7 cellular contexts compared by ENCODE assay signal in genomic region chr3:115659253-115659652, GRCh38. TPM values are rescaled to one million over a fixed set of nuclear protein-coding genes. Genes with fewer than 3 reads are reported as not detected.
A peak's percentile ranks its signal among the peaks of the same experiment; 100 is the strongest.
DNase-seq lines count a peak whose midpoint lies in the region; ATAC-seq, FAIRE-seq and TF ChIP-seq lines count a peak whose summit lies in the region.

No MANE protein-coding gene starts in this region.

- no peak for TF ChIP-seq POLR2A in H54 (IDR thresholded peaks at IDR 0.05; ENCODE audit: low read depth, low read length)

- peaks cover 29% of the 10 kb centered on the region for H3K4me1 Mint-ChIP-seq in activated CD8-positive, alpha-beta T cell treated with anti-CD3 and anti-CD28 coated beads, Interleukin-2, amount 10 ng/mL, durations not matched to agents 7 days and 5 days (ENCODE audit: low read depth)

- H3K27ac ChIP-seq in substantia nigra (ENCODE audit: low read depth, low read length, poor library complexity, severe bottlenecking): no peak overlapping the region

- DNase-seq in activated CD8-positive, alpha-beta T cell treated with anti-CD3 and anti-CD28 coated beads, Interleukin-2, amount 10 ng/mL, durations not matched to agents 7 days and 5 days: no peak
- peak; percentile 16 for DNase-seq in medulla oblongata (ENCODE audit: extremely low spot score)
- DNase-seq in COLO829 (ENCODE audit: low spot score): no peak
- no peak for DNase-seq in substantia nigra (lab: John Stamatoyannopoulos, UW)
- DNase-seq in H54 (ENCODE audit: insufficient read length, low spot score): no peak

- ATAC-seq in GM19023 (IDR thresholded peaks at IDR 0.05; ENCODE audit: unreplicated experiment) (peak; percentile 5), HG02759 (IDR thresholded peaks at IDR 0.05; ENCODE audit: unreplicated experiment) (peak; percentile 7)
- ATAC-seq in activated CD8-positive, alpha-beta T cell treated with anti-CD3 and anti-CD28 coated beads, Interleukin-2, amount 10 ng/mL, durations not matched to agents 7 days and 5 days: no peak

- no peaks in the 10 kb centered on the region for H3K36me3 Mint-ChIP-seq in activated CD8-positive, alpha-beta T cell treated with anti-CD3 and anti-CD28 coated beads, Interleukin-2, amount 10 ng/mL, durations not matched to agents 7 days and 5 days (ENCODE audit: low read depth)

- no peak for FAIRE-seq in H54 (lab: Jason Lieb, UNC)

- CTCF ChIA-PET in activated CD8-positive, alpha-beta T cell treated with anti-CD3 and anti-CD28 coated beads, Interleukin-2, amount 10 ng/mL, durations not matched to agents 7 days and 5 days (lab: Charles Lee): interaction anchor here (0.7 to 1.8 kb wide), 5 partner anchors 20 to 514 kb away, joined by 3 to 7 read pairs (median 3); no protein-coding TSS in a partner anchor

- H3K27ac Mint-ChIP-seq in activated CD8-positive, alpha-beta T cell treated with anti-CD3 and anti-CD28 coated beads, Interleukin-2, amount 10 ng/mL, durations not matched to agents 7 days and 5 days: peak overlapping the region; percentile 98

- peak overlapping the region; percentile 91 for H3K4me3 Mint-ChIP-seq in activated CD8-positive, alpha-beta T cell treated with anti-CD3 and anti-CD28 coated beads, Interleukin-2, amount 10 ng/mL, durations not matched to agents 7 days and 5 days

- H3K9me3 Mint-ChIP-seq in activated CD8-positive, alpha-beta T cell treated with anti-CD3 and anti-CD28 coated beads, Interleukin-2, amount 10 ng/mL, durations not matched to agents 7 days and 5 days (ENCODE audit: insufficient read depth): no peaks in the 10 kb centered on the region

- POLR2A ChIA-PET in activated CD8-positive, alpha-beta T cell treated with anti-CD3 and anti-CD28 coated beads, Interleukin-2, amount 10 ng/mL, durations not matched to agents 7 days and 5 days (lab: Charles Lee): interaction anchor here (0.7 kb wide), 1 partner anchor 513 kb away, joined by 3 read pairs; the partner anchor contains the start of gene ZBTB20

- H3K27me3 Mint-ChIP-seq in activated CD8-positive, alpha-beta T cell treated with anti-CD3 and anti-CD28 coated beads, Interleukin-2, amount 10 ng/mL, durations not matched to agents 7 days and 5 days (ENCODE audit: low read depth): peaks cover 4% of the 10 kb centered on the region

RNA-seq across cellular contexts. Expression of gene GAP43, which starts 35.9 kb away (rescaled TPM):
- total RNA-seq in activated CD8-positive, alpha-beta T cell treated with anti-CD3 and anti-CD28 coated beads, Interleukin-2, amount 10 ng/mL, durations not matched to agents 7 days and 5 days: not detected
